Comparison of ENCODE assay signal across 8 cellular contexts in the genomic region with DNA sequence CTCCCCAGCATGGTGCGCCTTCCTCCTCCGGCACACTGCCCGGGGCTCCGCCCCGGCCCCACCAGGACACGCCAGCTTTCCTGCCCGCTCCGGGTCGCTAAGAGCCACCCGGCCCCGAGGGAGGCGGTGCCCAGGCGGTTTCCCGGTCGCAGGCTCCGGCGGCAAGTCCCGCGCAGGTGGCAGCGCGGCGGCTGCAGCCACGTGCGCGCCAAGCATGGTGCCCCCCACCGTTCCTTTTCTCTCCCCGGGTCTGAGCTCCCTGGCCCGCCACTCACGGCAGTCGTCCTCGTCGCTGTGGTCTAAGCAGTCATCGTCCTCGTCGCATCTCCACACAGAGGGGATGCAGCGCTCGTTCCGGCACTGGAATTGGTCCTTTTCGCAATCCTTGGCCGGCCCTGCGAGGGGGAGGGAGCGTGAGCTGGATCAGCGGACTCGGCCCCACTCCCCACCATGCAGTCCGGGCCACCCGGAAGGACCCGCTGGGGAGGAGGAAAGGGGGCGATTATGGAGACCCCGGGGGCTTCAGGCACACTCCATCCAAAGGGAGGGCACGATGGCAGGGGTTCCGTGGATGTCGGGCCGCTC. TPM values are rescaled to one million over a fixed set of nuclear protein-coding genes. Genes with fewer than 3 reads are reported as not detected.
DNase-seq lines count a peak whose midpoint lies in the region; ATAC-seq and TF ChIP-seq lines count a peak whose summit lies in the region.

No MANE protein-coding gene starts in this region.

- H3K27me3 ChIP-seq in MM.1S (replicated peaks; ENCODE audit: insufficient read depth, low read length): no peaks in the 10 kb centered on the region

- H3K4me3 ChIP-seq in HEK293 (ENCODE audit: low read depth, low read length): peak overlapping the region; percentile 57
- peak overlapping the region; percentile 95 for H3K4me3 ChIP-seq in MM.1S (ENCODE audit: low read length)

- H3K4me1 ChIP-seq in HEK293 (ENCODE audit: control insufficient read depth, insufficient read depth, low read length): no peaks in the 10 kb centered on the region
- peaks cover 11% of the 10 kb centered on the region for H3K4me1 ChIP-seq in MM.1S (ENCODE audit: low read length)

- peak overlapping the region; percentile 94 for H3K9ac ChIP-seq in MM.1S (ENCODE audit: low read length)

- TF ChIP-seq CTCF in HEK293 (tag by site-specific recombination; IDR thresholded peaks at IDR 0.05) (no peak; the same call in 1 of the 2 replicates), MM.1S (IDR thresholded peaks at IDR 0.05; ENCODE audit: low read length) (no peak), GM13976 (IDR thresholded peaks at IDR 0.05; ENCODE audit: borderline replicate concordance, control extremely low read depth, extremely low read depth, insufficient read depth, missing control alignments) (no peak)

- peak overlapping the region; percentile 84 for H2AFZ ChIP-seq in MM.1S (ENCODE audit: low read length)

- H4K20me1 ChIP-seq in MM.1S (ENCODE audit: insufficient read depth, low read length): no peaks in the 10 kb centered on the region

- peak; percentile 11 to 57 for DNase-seq in stimulated activated CD4-positive, alpha-beta T cell treated with anti-CD3 and anti-CD28 coated beads, Interleukin-12 subunit alpha, Interleukin-12 subunit beta, amount 100 ng/mL, for 24 hours (ENCODE audit: low read depth in 2 of 2)
- DNase-seq in stimulated activated CD4-positive, alpha-beta T cell treated with anti-CD3 and anti-CD28 coated beads, Interleukin-4, amount 100 ng/mL, for 24 hours: no peak
- peak; percentile 79 for DNase-seq in MM.1S
- no peak for DNase-seq in activated CD8-positive, alpha-beta T cell treated with anti-CD3 and anti-CD28 coated beads, Interleukin-2, amount 10 ng/mL, durations not matched to agents 7 days and 5 days
- DNase-seq in germinal center (ENCODE audit: low spot score): peak; percentile 67
- peak; percentile 77 for DNase-seq in retina
- no peak for DNase-seq in GM13976 (ENCODE audit: low spot score)

- peak overlapping the region; percentile 97 for H3K4me3 Mint-ChIP-seq in activated CD8-positive, alpha-beta T cell treated with anti-CD3 and anti-CD28 coated beads, Interleukin-2, amount 10 ng/mL, durations not matched to agents 7 days and 5 days

- H3K36me3 ChIP-seq in HEK293 (ENCODE audit: control insufficient read depth in 2 of 2, insufficient read depth in 1 of 2, low read length in 2 of 2) (peaks cover 0 to 35% of the 10 kb centered on the region in 2 experiments; a peak in 1 of 3 replicates), MM.1S (replicated peaks; ENCODE audit: insufficient read depth, low read length) (peaks cover 3% of the 10 kb centered on the region; the same call in 1 of the 2 replicates)

- peaks cover 54% of the 10 kb centered on the region for H3K4me1 Mint-ChIP-seq in activated CD8-positive, alpha-beta T cell treated with anti-CD3 and anti-CD28 coated beads, Interleukin-2, amount 10 ng/mL, durations not matched to agents 7 days and 5 days (ENCODE audit: low read depth)

- peak overlapping the region; percentile 95 for H3K4me2 ChIP-seq in MM.1S (ENCODE audit: low read depth, low read length)

- H3K36me3 Mint-ChIP-seq in activated CD8-positive, alpha-beta T cell treated with anti-CD3 and anti-CD28 coated beads, Interleukin-2, amount 10 ng/mL, durations not matched to agents 7 days and 5 days (ENCODE audit: low read depth): peaks cover 47% of the 10 kb centered on the region

- peak; percentile 45 for ATAC-seq in activated CD8-positive, alpha-beta T cell treated with anti-CD3 and anti-CD28 coated beads, Interleukin-2, amount 10 ng/mL, durations not matched to agents 7 days and 5 days

- H3F3A ChIP-seq in MM.1S (ENCODE audit: insufficient read depth, low read length): peaks cover 20% of the 10 kb centered on the region

- no peaks in the 10 kb centered on the region for H3K9me2 ChIP-seq in MM.1S (replicated peaks; ENCODE audit: insufficient read depth, low read length)

- H3K9me3 Mint-ChIP-seq in activated CD8-positive, alpha-beta T cell treated with anti-CD3 and anti-CD28 coated beads, Interleukin-2, amount 10 ng/mL, durations not matched to agents 7 days and 5 days (ENCODE audit: insufficient read depth): no peaks in the 10 kb centered on the region

- H3K9me3 ChIP-seq in HEK293 (ENCODE audit: control insufficient read depth, insufficient read depth, low read depth, low read length): no peaks in the 10 kb centered on the region
- H3K9me3 ChIP-seq in MM.1S (replicated peaks; ENCODE audit: insufficient read depth, low read length): no peaks in the 10 kb centered on the region

- CTCF ChIA-PET in HEK293 (lab: Yijun Ruan, JAX): interaction anchor here (0.7 to 2.0 kb wide), 4 partner anchors 9 to 137 kb away, joined by 3 to 6 read pairs (median 4); no protein-coding TSS in a partner anchor
- CTCF ChIA-PET in activated CD8-positive, alpha-beta T cell treated with anti-CD3 and anti-CD28 coated beads, Interleukin-2, amount 10 ng/mL, durations not matched to agents 7 days and 5 days (lab: Charles Lee): interaction anchor here (0.8 to 4.7 kb wide), 7 partner anchors 35 to 552 kb away, joined by 3 to 23 read pairs (median 5); no protein-coding TSS in a partner anchor

- peaks cover 52% of the 10 kb centered on the region for H3K79me2 ChIP-seq in MM.1S (ENCODE audit: low read length)

- H3K27ac Mint-ChIP-seq in activated CD8-positive, alpha-beta T cell treated with anti-CD3 and anti-CD28 coated beads, Interleukin-2, amount 10 ng/mL, durations not matched to agents 7 days and 5 days: peak overlapping the region; percentile 98

- in situ Hi-C loops in GM13976 (cut with MboI; ENCODE audit: low sequenced_read_pairs, unreplicated experiment): no loop called here

- H3K27me3 Mint-ChIP-seq in activated CD8-positive, alpha-beta T cell treated with anti-CD3 and anti-CD28 coated beads, Interleukin-2, amount 10 ng/mL, durations not matched to agents 7 days and 5 days (ENCODE audit: low read depth): no peaks in the 10 kb centered on the region

- POLR2A ChIA-PET in HEK293 (lab: Yijun Ruan, JAX): interaction anchor here (0.5 to 1.5 kb wide), 5 partner anchors 8 to 103 kb away, joined by 3 to 4 read pairs (median 3); no protein-coding TSS in a partner anchor
- POLR2A ChIA-PET in activated CD8-positive, alpha-beta T cell treated with anti-CD3 and anti-CD28 coated beads, Interleukin-2, amount 10 ng/mL, durations not matched to agents 7 days and 5 days (lab: Charles Lee): interaction anchor here (0.6 to 4.5 kb wide), 15 partner anchors 10 to 618 kb away, joined by 3 to 24 read pairs (median 3); no protein-coding TSS in a partner anchor

- H3K27ac ChIP-seq in HEK293 (ENCODE audit: extremely low read depth, low read depth, low read length): peak overlapping the region; percentile 19; the same call in 1 of the 2 replicates
- H3K27ac ChIP-seq in MM.1S (ENCODE audit: low read length): peak overlapping the region; percentile 86

TF ChIP-seq in HEK293, 187 proteins besides CTCF, POLR2A, EP300 and RAD21 (continues in another document):
- TF ChIP-seq ZNF239 (tag by site-specific recombination; IDR thresholded peaks at IDR 0.05): no peak
- TF ChIP-seq ZNF776 (tag by site-specific recombination; IDR thresholded peaks at IDR 0.05; ENCODE audit: borderline replicate concordance): no peak
- TF ChIP-seq, protein P1, sequence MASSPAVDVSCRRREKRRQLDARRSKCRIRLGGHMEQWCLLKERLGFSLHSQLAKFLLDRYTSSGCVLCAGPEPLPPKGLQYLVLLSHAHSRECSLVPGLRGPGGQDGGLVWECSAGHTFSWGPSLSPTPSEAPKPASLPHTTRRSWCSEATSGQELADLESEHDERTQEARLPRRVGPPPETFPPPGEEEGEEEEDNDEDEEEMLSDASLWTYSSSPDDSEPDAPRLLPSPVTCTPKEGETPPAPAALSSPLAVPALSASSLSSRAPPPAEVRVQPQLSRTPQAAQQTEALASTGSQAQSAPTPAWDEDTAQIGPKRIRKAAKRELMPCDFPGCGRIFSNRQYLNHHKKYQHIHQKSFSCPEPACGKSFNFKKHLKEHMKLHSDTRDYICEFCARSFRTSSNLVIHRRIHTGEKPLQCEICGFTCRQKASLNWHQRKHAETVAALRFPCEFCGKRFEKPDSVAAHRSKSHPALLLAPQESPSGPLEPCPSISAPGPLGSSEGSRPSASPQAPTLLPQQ (tag by site-specific recombination; IDR thresholded peaks at IDR 0.05): peak; percentile 85
- peak; percentile 74 for TF ChIP-seq ZBTB17 (tag by site-specific recombination; IDR thresholded peaks at IDR 0.05)
- TF ChIP-seq ZNF670 (tag by site-specific recombination; IDR thresholded peaks at IDR 0.05; ENCODE audit: low read depth): no peak
- TF ChIP-seq ZNF341 (tag by site-specific recombination; IDR thresholded peaks at IDR 0.05; ENCODE audit: low read depth): peak; percentile 100
- TF ChIP-seq ZNF621 (tag by site-specific recombination; IDR thresholded peaks at IDR 0.05): no peak
- TF ChIP-seq ZNF843 (tag by site-specific recombination; IDR thresholded peaks at IDR 0.05): peak; percentile 19; the same call in 1 of the 2 replicates
- TF ChIP-seq REPIN1 (tag by site-specific recombination; IDR thresholded peaks at IDR 0.05; ENCODE audit: low read depth): 0 out of 2 replicates have a peak, but pooled peaks have one; percentile 69
- TF ChIP-seq ZBTB20 (tag by site-specific recombination; IDR thresholded peaks at IDR 0.05): peak; percentile 73
- no peak for TF ChIP-seq ZBTB1 (tag by site-specific recombination; IDR thresholded peaks at IDR 0.05)
- TF ChIP-seq TRIM28 (IDR thresholded peaks at IDR 0.05; ENCODE audit: borderline replicate concordance, low read length): no peak
- TF ChIP-seq, protein P2, sequence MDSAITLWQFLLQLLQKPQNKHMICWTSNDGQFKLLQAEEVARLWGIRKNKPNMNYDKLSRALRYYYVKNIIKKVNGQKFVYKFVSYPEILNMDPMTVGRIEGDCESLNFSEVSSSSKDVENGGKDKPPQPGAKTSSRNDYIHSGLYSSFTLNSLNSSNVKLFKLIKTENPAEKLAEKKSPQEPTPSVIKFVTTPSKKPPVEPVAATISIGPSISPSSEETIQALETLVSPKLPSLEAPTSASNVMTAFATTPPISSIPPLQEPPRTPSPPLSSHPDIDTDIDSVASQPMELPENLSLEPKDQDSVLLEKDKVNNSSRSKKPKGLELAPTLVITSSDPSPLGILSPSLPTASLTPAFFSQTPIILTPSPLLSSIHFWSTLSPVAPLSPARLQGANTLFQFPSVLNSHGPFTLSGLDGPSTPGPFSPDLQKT (IDR thresholded peaks at IDR 0.05; ENCODE audit: borderline replicate concordance, low read depth, low read length): no peak
- TF ChIP-seq ZNF623 (tag by site-specific recombination; IDR thresholded peaks at IDR 0.05): 0 out of 2 replicates have a peak, but pooled peaks have one; percentile 8
- 0 out of 2 replicates have a peak, but pooled peaks have one; percentile 36 for TF ChIP-seq ZSCAN30 (tag by site-specific recombination; IDR thresholded peaks at IDR 0.05)
- TF ChIP-seq ZNF223 (tag by site-specific recombination; IDR thresholded peaks at IDR 0.05): no peak
- TF ChIP-seq ZNF549 (tag by site-specific recombination; IDR thresholded peaks at IDR 0.05): no peak
- TF ChIP-seq GLIS1 (tag by site-specific recombination; IDR thresholded peaks at IDR 0.05): peak; percentile 84

RNA-seq across cellular contexts. Expression of a gene that starts 1.2 kb away (rescaled TPM):
- total RNA-seq in activated CD8-positive, alpha-beta T cell treated with anti-CD3 and anti-CD28 coated beads, Interleukin-2, amount 10 ng/mL, durations not matched to agents 7 days and 5 days: 10 to 100 TPM; 62.7 to 71.8 TPM

Comparison
In these comparisons a context has a peak if more than half of its experiments do, and no peak if none do; other contexts are left out.
1. DNase-seq: peak in stimulated activated CD4-positive, alpha-beta T cell treated with anti-CD3 and anti-CD28 coated beads, Interleukin-12 subunit alpha, Interleukin-12 subunit beta, amount 100 ng/mL, for 24 hours (2 of 2), MM.1S (single experiment), germinal center (single experiment) and retina (single experiment); none in stimulated activated CD4-positive, alpha-beta T cell treated with anti-CD3 and anti-CD28 coated beads, Interleukin-4, amount 100 ng/mL, for 24 hours (single experiment), activated CD8-positive, alpha-beta T cell treated with anti-CD3 and anti-CD28 coated beads, Interleukin-2, amount 10 ng/mL, durations not matched to agents 7 days and 5 days (single experiment) and GM13976 (single experiment).